ENCODE assay signal across 3 cellular contexts in genomic region chr1:199937161-199937560, GRCh38.
TF ChIP-seq lines count a peak whose summit lies in the region.

No MANE protein-coding gene starts in this region.

TF ChIP-seq in HepG2, 621 proteins besides CTCF, POLR2A, EP300 and RAD21:
- TF ChIP-seq TCF7L2 (IDR thresholded peaks at IDR 0.05; ENCODE audit: low read depth, low read length) (no peak), ZNF296 (CRISPR knock-in tag; conservative IDR thresholded peaks at IDR 0.05) (no peak), MAFF (IDR thresholded peaks at IDR 0.05; ENCODE audit: low read depth, low read length) (0 out of 2 replicates have a peak, but pooled peaks have one; percentile 2), ZNF75D (CRISPR knock-in tag; IDR thresholded peaks at IDR 0.05; ENCODE audit: borderline replicate concordance) (no peak), MAFK (conservative IDR thresholded peaks at IDR 0.05 in 1 of 2, IDR thresholded peaks at IDR 0.05 in 1 of 2; ENCODE audit: low read length in 2 of 2) (peak in 1 of 2 experiments; percentile 19; a peak in 1 of 4 replicates), ZBTB7B (CRISPR knock-in tag; IDR thresholded peaks at IDR 0.05) (no peak), ZNF382 (CRISPR knock-in tag; IDR thresholded peaks at IDR 0.05; ENCODE audit: borderline replicate concordance) (no peak), TARDBP (CRISPR knock-in tag; IDR thresholded peaks at IDR 0.05) (no peak), ATRX (CRISPR knock-in tag; IDR thresholded peaks at IDR 0.05; ENCODE audit: borderline replicate concordance) (no peak), HOXA7 (CRISPR knock-in tag; IDR thresholded peaks at IDR 0.05) (no peak), FOXP1 (IDR thresholded peaks at IDR 0.05) (no peak), FOXP1 (CRISPR knock-in tag; IDR thresholded peaks at IDR 0.05) (no peak)

TF ChIP-seq in A549, 52 proteins besides CTCF, POLR2A, EP300 and RAD21:
- TF ChIP-seq MAFK (IDR thresholded peaks at IDR 0.05; ENCODE audit: partially characterized antibody) (peak; percentile 59), KDM5A (IDR thresholded peaks at IDR 0.05) (no peak), RARB (CRISPR knock-in tag; IDR thresholded peaks at IDR 0.05) (no peak), FOXS1 (CRISPR knock-in tag; IDR thresholded peaks at IDR 0.05) (no peak)

TF ChIP-seq in K562, 482 proteins besides CTCF, POLR2A, EP300 and RAD21:
- no peak for TF ChIP-seq SRSF3 (IDR thresholded peaks at IDR 0.05; ENCODE audit: insufficient read depth, low read length)
- TF ChIP-seq, protein P1, sequence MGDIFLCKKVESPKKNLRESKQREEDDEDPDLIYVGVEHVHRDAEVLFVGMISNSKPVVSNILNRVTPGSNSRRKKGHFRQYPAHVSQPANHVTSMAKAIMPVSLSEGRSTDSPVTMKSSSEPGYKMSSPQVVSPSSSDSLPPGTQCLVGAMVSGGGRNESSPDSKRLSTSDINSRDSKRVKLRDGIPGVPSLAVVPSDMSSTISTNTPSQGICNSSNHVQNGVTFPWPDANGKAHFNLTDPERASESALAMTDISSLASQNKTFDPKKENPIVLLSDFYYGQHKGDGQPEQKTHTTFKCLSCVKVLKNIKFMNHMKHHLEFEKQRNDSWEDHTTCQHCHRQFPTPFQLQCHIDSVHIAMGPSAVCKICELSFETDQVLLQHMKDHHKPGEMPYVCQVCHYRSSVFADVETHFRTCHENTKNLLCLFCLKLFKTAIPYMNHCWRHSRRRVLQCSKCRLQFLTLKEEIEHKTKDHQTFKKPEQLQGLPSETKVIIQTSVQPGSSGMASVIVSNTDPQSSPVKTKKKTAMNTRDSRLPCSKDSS (IDR thresholded peaks at IDR 0.05; ENCODE audit: low read depth, partially characterized antibody) = no peak
- TF ChIP-seq MAFG (tag; conservative IDR thresholded peaks at IDR 0.05) = peak; percentile 83
- no peak for TF ChIP-seq MEIS2 (IDR thresholded peaks at IDR 0.05; ENCODE audit: partially characterized antibody)
- TF ChIP-seq ZNF584 (CRISPR knock-in tag; IDR thresholded peaks at IDR 0.05; ENCODE audit: low read depth) = no peak
- TF ChIP-seq ZNF316 (IDR thresholded peaks at IDR 0.05) = peak; percentile 88
- no peak for TF ChIP-seq ZNF253 (CRISPR knock-in tag; conservative IDR thresholded peaks at IDR 0.05)
- no peak for TF ChIP-seq RFX5 (IDR thresholded peaks at IDR 0.05; ENCODE audit: low read depth, low read length)
- TF ChIP-seq NFE2 (IDR thresholded peaks at IDR 0.05; ENCODE audit: low read depth) = peak; percentile 55
- TF ChIP-seq MTA1 (IDR thresholded peaks at IDR 0.05; ENCODE audit: borderline replicate concordance) = no peak
- peak; percentile 73 for TF ChIP-seq C11orf30 (IDR thresholded peaks at IDR 0.05; ENCODE audit: low read depth)
